Comparison of ENCODE assay signal across 19 cellular contexts in the genomic region with DNA sequence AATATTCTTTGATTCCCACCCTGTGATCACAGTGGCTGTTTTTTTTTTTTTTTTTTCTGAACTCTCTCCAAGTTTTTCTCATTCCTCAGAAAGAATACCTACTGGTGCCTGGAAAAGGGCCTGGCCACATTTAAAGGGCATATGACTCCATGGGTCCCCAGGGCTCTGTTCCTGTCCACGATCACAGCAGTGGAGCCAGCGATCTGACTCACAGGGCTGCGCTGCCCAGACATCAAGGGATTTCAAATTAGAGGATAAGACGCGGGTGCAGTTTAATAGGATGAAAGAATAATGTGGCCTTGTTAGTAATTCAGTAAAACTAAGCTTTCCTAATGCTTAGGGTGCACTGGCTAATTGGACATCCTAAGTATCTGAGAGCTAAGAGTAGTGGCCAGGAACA.
A peak's percentile ranks its signal among the peaks of the same experiment; 100 is the strongest.
DNase-seq lines count a peak whose midpoint lies in the region; ATAC-seq and TF ChIP-seq lines count a peak whose summit lies in the region.
"Had no signal": no experiment of that assay in that cellular context is flagged by ENCODE, and none has a peak within 500 bp of the region (broad histone marks: within the 10 kb centered on the region; RNA-seq: fewer than 3 reads in every experiment).

No MANE protein-coding gene starts in this region.

- H3K9me3 ChIP-seq in Karpas-422 (ENCODE audit: low read length) (no peaks in the 10 kb centered on the region), tibial artery (no peaks in the 10 kb centered on the region), upper lobe of right lung (no peaks in the 10 kb centered on the region)

- intact Hi-C loops in tibial artery (cut with DNase I; ENCODE audit: low total_unique reads) (loop anchor here (10.0 kb wide), 1 partner anchor 176 kb away; a partner anchor contains a TSS), upper lobe of right lung (cut with DNase I) (no loop called here)

- no peaks in the 10 kb centered on the region for H3K9me2 ChIP-seq in Karpas-422 (replicated peaks; ENCODE audit: insufficient read depth, low read length)

- TF ChIP-seq CTCF in fibroblast of the aortic adventitia (IDR thresholded peaks at IDR 0.05; ENCODE audit: insufficient read depth, low read length) (no peak), tibial artery (IDR thresholded peaks at IDR 0.05) (no peak), upper lobe of right lung (IDR thresholded peaks at IDR 0.05) (no peak)

- no peak overlapping the region for H2AFZ ChIP-seq in Karpas-422 (ENCODE audit: low read length)

- DNase-seq in Karpas-422 = peak; percentile 16
- peak; percentile 34 for DNase-seq in SW480 (ENCODE audit: low spot score)
- peak; percentile 55 for DNase-seq in fibroblast of the aortic adventitia (ENCODE audit: low read depth)
- peak; percentile 49 to 70 for DNase-seq in tibial artery
- DNase-seq in NCI-H2171 (lab: John Stamatoyannopoulos, UW) = no peak
- DNase-seq in iPS-NIHi11 (ENCODE audit: low spot score) = no peak
- DNase-seq in upper lobe of right lung = no peak
- DNase-seq: Calu3; CD4-positive, alpha-beta T cell; KBM-7; NCI-H1105; NCI-H1694; NCI-H226; NCI-H526 treated with DMSO at 0.1 percent for 48 hours; NK-92 treated with Interleukin-12 subunit alpha and Interleukin-12 subunit beta, amount 100 ng/mL, for 24 hours; SW 1271 had no signal

- H3K9ac ChIP-seq in Karpas-422 (ENCODE audit: low read length) = no peak overlapping the region

- H3K27me3 ChIP-seq in Karpas-422 (ENCODE audit: low read length) (no peaks in the 10 kb centered on the region), tibial artery (no peaks in the 10 kb centered on the region), upper lobe of right lung (no peaks in the 10 kb centered on the region)

- ATAC-seq in upper lobe of right lung = no peak
- no peak for ATAC-seq in GM21423 (IDR thresholded peaks at IDR 0.05; ENCODE audit: unreplicated experiment)
- ATAC-seq: GM23338 had no signal

- H3K36me3 ChIP-seq in Karpas-422 (ENCODE audit: insufficient read depth, low read length) (no peaks in the 10 kb centered on the region), tibial artery (no peaks in the 10 kb centered on the region), upper lobe of right lung (no peaks in the 10 kb centered on the region)

- H3K27ac ChIP-seq in Karpas-422 (ENCODE audit: low read length) (no peak overlapping the region), tibial artery (no peak overlapping the region), upper lobe of right lung (no peak overlapping the region)
- H3K27ac ChIP-seq: RWPE1 had no signal

- H3K4me2 ChIP-seq in Karpas-422 (ENCODE audit: low read depth, low read length, poor library complexity, severe bottlenecking) = no peak overlapping the region
- H3K4me2 ChIP-seq: GM23338 had no signal

- no peaks in the 10 kb centered on the region for H3K79me2 ChIP-seq in Karpas-422 (ENCODE audit: low read length)

- H3K4me3 ChIP-seq in Karpas-422 (ENCODE audit: low read length) (no peak overlapping the region), fibroblast of the aortic adventitia (ENCODE audit: low read depth, low read length) (no peak overlapping the region), tibial artery (no peak overlapping the region), upper lobe of right lung (no peak overlapping the region)
- H3K4me3 ChIP-seq: GM23338 had no signal

- H4K20me1 ChIP-seq in Karpas-422 (ENCODE audit: insufficient read depth, low read depth, low read length) = no peaks in the 10 kb centered on the region

- no peaks in the 10 kb centered on the region for H3K4me1 ChIP-seq in Karpas-422 (ENCODE audit: low read length)
- H3K4me1 ChIP-seq in tibial artery = peaks cover 0 to 31% (median 18%) of the 10 kb centered on the region in 4 donors
- no peaks in the 10 kb centered on the region for H3K4me1 ChIP-seq in upper lobe of right lung

Comparison
In these comparisons a context has a peak if more than half of its experiments do, and no peak if none do; other contexts are left out.
1. DNase-seq: peak in Karpas-422 (single experiment), SW480 (single experiment), fibroblast of the aortic adventitia (single experiment) and tibial artery (2 of 2); none in NCI-H2171 (single experiment), iPS-NIHi11 (single experiment) and upper lobe of right lung (single experiment).